ENCODE assay signal across 9 cellular contexts in the genomic region with DNA sequence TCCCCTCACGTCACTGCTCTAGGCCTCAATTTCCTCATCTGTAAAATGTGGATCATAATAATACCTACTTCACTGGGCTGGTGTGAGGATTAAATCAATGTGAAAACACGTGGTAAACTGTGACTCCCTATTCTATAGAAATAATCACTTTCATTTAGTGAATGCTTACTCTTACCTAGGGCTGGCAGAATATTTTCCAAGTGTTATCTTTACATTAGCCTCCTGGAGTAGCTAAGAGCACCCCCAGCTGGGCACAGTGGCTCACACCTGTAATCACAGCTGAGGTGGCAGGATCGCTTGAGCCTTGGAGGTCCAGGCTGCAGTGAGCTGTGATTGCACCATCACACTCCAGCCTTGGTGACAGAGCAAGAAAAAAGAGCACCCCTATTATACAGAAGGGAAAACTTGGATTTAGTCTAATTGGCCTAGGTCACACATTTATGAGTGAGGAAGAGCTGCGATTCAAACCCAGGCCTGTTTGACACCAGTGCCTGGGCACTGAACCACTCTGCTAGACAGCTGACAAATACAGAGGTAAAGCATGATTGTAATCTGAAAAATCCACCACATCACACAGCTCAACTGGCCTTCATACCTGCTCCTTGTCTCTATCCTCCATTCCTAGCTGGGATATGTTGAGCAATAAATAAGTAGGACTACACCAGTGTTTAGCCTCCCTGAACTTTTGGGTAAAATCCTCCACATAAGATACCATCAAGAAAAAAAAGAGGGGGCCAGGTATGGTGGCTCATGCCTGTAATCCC. TPM values are rescaled to one million over a fixed set of nuclear protein-coding genes. Genes with fewer than 3 reads are reported as not detected.
DNase-seq lines count a peak whose midpoint lies in the region; ATAC-seq and TF ChIP-seq lines count a peak whose summit lies in the region.
"Had no signal": no experiment of that assay in that cellular context is flagged by ENCODE, and none has a peak within 500 bp of the region (broad histone marks: within the 10 kb centered on the region; RNA-seq: fewer than 3 reads in every experiment).

No MANE protein-coding gene starts in this region.

- ATAC-seq in CD8-positive, alpha-beta T cell, result peak; percentile 10
- no peak for ATAC-seq in GM19455 (IDR thresholded peaks at IDR 0.05; ENCODE audit: unreplicated experiment)
- ATAC-seq in sciatic nerve, result no peak

- peaks cover 21% of the 10 kb centered on the region for H3K4me1 Mint-ChIP-seq in CD8-positive, alpha-beta T cell (ENCODE audit: low read depth)
- peaks cover 14% of the 10 kb centered on the region for H3K4me1 Mint-ChIP-seq in activated T-helper 2 cell treated with anti-CD3 and anti-CD28 coated beads, Interferon-gamma antibody, Interleukin-2, Interleukin-4, amounts not matched to agents 10 μg/mL and 5 μg/mL and 100 μg/mL, durations not matched to agents 14 hours and 24 hours and 36 hours (ENCODE audit: low read depth)

- peaks cover 2% of the 10 kb centered on the region for H3K9me3 Mint-ChIP-seq in CD8-positive, alpha-beta T cell
- peaks cover 4% of the 10 kb centered on the region for H3K9me3 Mint-ChIP-seq in activated T-helper 2 cell treated with anti-CD3 and anti-CD28 coated beads, Interferon-gamma antibody, Interleukin-2, Interleukin-4, amounts not matched to agents 10 μg/mL and 5 μg/mL and 100 μg/mL, durations not matched to agents 14 hours and 24 hours and 36 hours

- peaks cover 16% of the 10 kb centered on the region for H3K4me1 ChIP-seq in CD8-positive, alpha-beta T cell (ENCODE audit: insufficient read depth, low read length)
- peaks cover 54% of the 10 kb centered on the region for H3K4me1 ChIP-seq in Karpas-422 (ENCODE audit: low read length)
- H3K4me1 ChIP-seq in iPS-18a (ENCODE audit: control insufficient read depth, low read depth, low read length), result peaks cover 7% of the 10 kb centered on the region
- H3K4me1 ChIP-seq in stomach smooth muscle (ENCODE audit: control insufficient read depth, insufficient read depth, low read length), result peaks cover 22% of the 10 kb centered on the region

- peak overlapping the region; percentile 95 for H3K4me2 ChIP-seq in Karpas-422 (ENCODE audit: low read depth, low read length, poor library complexity, severe bottlenecking)

- H3K9ac ChIP-seq in Karpas-422 (ENCODE audit: low read length) (peak overlapping the region; percentile 88), iPS-18a (ENCODE audit: low read length) (no peak overlapping the region), stomach smooth muscle (ENCODE audit: low read length in 2 of 2) (no peak overlapping the region)

- peaks cover 27% of the 10 kb centered on the region for H3K79me2 ChIP-seq in Karpas-422 (ENCODE audit: low read length)

- TF ChIP-seq CTCF in CD8-positive, alpha-beta T cell (IDR thresholded peaks at IDR 0.05), result no peak

- H3K4me3 ChIP-seq in CD8-positive, alpha-beta T cell (ENCODE audit: low read depth, low read length), result peak overlapping the region; percentile 97
- H3K4me3 ChIP-seq in Karpas-422 (ENCODE audit: low read length), result peak overlapping the region; percentile 98
- H3K4me3 ChIP-seq in iPS-18a (ENCODE audit: low read length), result peak overlapping the region; percentile 74
- H3K4me3 ChIP-seq in stomach smooth muscle (ENCODE audit: low read length in 2 of 2), result peak overlapping the region in 1 of 2 donors; percentile 90

- no peaks in the 10 kb centered on the region for H3K9me3 ChIP-seq in CD8-positive, alpha-beta T cell (ENCODE audit: low read length)
- H3K9me3 ChIP-seq in Karpas-422 (ENCODE audit: low read length) (no peaks in the 10 kb centered on the region), iPS-18a (ENCODE audit: control insufficient read depth, low read depth, low read length) (no peaks in the 10 kb centered on the region), stomach smooth muscle (ENCODE audit: control insufficient read depth in 2 of 2, low read length in 2 of 2) (no peaks in the 10 kb centered on the region)

- H3K9me2 ChIP-seq in Karpas-422 (replicated peaks; ENCODE audit: insufficient read depth, low read length), result no peaks in the 10 kb centered on the region

- peak overlapping the region; percentile 61; the same call in 1 of the 2 replicates for H2AFZ ChIP-seq in Karpas-422 (ENCODE audit: low read length)

- peak in 4 of 7 experiments; percentile 22 to 50 (median 32) for DNase-seq in CD8-positive, alpha-beta T cell
- peak; percentile 84 for DNase-seq in Karpas-422
- no peak for DNase-seq in activated T-helper 2 cell treated with anti-CD3 and anti-CD28 coated beads, Interferon-gamma antibody, Interleukin-2, Interleukin-4, amounts not matched to agents 10 μg/mL and 5 μg/mL and 100 μg/mL, durations not matched to agents 14 hours and 24 hours and 36 hours (ENCODE audit: low spot score)
- no peak for DNase-seq in NCI-H2107 treated with DMSO at 0.1 percent for 48 hours (lab: John Stamatoyannopoulos, UW; ENCODE audit: unreplicated experiment)
- DNase-seq in sciatic nerve (ENCODE audit: low spot score), result no peak

- H3K27me3 Mint-ChIP-seq in CD8-positive, alpha-beta T cell (ENCODE audit: low read depth), result no peaks in the 10 kb centered on the region
- H3K27me3 Mint-ChIP-seq in activated T-helper 2 cell treated with anti-CD3 and anti-CD28 coated beads, Interferon-gamma antibody, Interleukin-2, Interleukin-4, amounts not matched to agents 10 μg/mL and 5 μg/mL and 100 μg/mL, durations not matched to agents 14 hours and 24 hours and 36 hours (ENCODE audit: low read depth), result peaks cover 13% of the 10 kb centered on the region

- POLR2A ChIA-PET in CD8-positive, alpha-beta T cell (lab: Charles Lee), result interaction anchor here (0.6 to 3.2 kb wide), 8 partner anchors 44 to 275 kb away, joined by 3 to 19 read pairs (median 4); a partner anchor contains a TSS

- H3K36me3 Mint-ChIP-seq in CD8-positive, alpha-beta T cell, result peaks cover 3% of the 10 kb centered on the region
- H3K36me3 Mint-ChIP-seq in activated T-helper 2 cell treated with anti-CD3 and anti-CD28 coated beads, Interferon-gamma antibody, Interleukin-2, Interleukin-4, amounts not matched to agents 10 μg/mL and 5 μg/mL and 100 μg/mL, durations not matched to agents 14 hours and 24 hours and 36 hours (ENCODE audit: low read depth), result no peaks in the 10 kb centered on the region

- CTCF ChIA-PET in CD8-positive, alpha-beta T cell (lab: Charles Lee), result interaction anchor here (0.8 to 2.6 kb wide), 3 partner anchors 10 to 223 kb away, joined by 3 to 13 read pairs (median 4); no protein-coding TSS in a partner anchor

- H3K27me3 ChIP-seq in CD8-positive, alpha-beta T cell (ENCODE audit: insufficient read depth, low read length), result no peaks in the 10 kb centered on the region
- H3K27me3 ChIP-seq in Karpas-422 (ENCODE audit: low read length) (no peaks in the 10 kb centered on the region), iPS-18a (ENCODE audit: control insufficient read depth, insufficient read depth, low read length) (peaks cover 24% of the 10 kb centered on the region), stomach smooth muscle (ENCODE audit: control insufficient read depth in 1 of 2, insufficient read depth in 2 of 2, low read length in 2 of 2) (no peaks in the 10 kb centered on the region)

- no peaks in the 10 kb centered on the region for H3K36me3 ChIP-seq in CD8-positive, alpha-beta T cell (ENCODE audit: insufficient read depth, low read length)
- no peaks in the 10 kb centered on the region for H3K36me3 ChIP-seq in Karpas-422 (ENCODE audit: insufficient read depth, low read length)
- no peaks in the 10 kb centered on the region for H3K36me3 ChIP-seq in iPS-18a (ENCODE audit: control insufficient read depth, low read depth, low read length)
- no peaks in the 10 kb centered on the region for H3K36me3 ChIP-seq in stomach smooth muscle (ENCODE audit: control insufficient read depth in 2 of 2, insufficient read depth in 2 of 2, low read length in 2 of 2)

- no peaks in the 10 kb centered on the region for H4K20me1 ChIP-seq in Karpas-422 (ENCODE audit: insufficient read depth, low read depth, low read length)

- peak overlapping the region; percentile 92 for H3K27ac Mint-ChIP-seq in CD8-positive, alpha-beta T cell
- peak overlapping the region; percentile 78 for H3K27ac Mint-ChIP-seq in activated T-helper 2 cell treated with anti-CD3 and anti-CD28 coated beads, Interferon-gamma antibody, Interleukin-2, Interleukin-4, amounts not matched to agents 10 μg/mL and 5 μg/mL and 100 μg/mL, durations not matched to agents 14 hours and 24 hours and 36 hours

- peak overlapping the region; percentile 94 for H3K4me3 Mint-ChIP-seq in CD8-positive, alpha-beta T cell
- H3K4me3 Mint-ChIP-seq in activated T-helper 2 cell treated with anti-CD3 and anti-CD28 coated beads, Interferon-gamma antibody, Interleukin-2, Interleukin-4, amounts not matched to agents 10 μg/mL and 5 μg/mL and 100 μg/mL, durations not matched to agents 14 hours and 24 hours and 36 hours (ENCODE audit: low read depth), result peak overlapping the region; percentile 88

- peak overlapping the region; percentile 66 for H3K27ac ChIP-seq in CD8-positive, alpha-beta T cell (ENCODE audit: low read depth, low read length)
- H3K27ac ChIP-seq in Karpas-422 (ENCODE audit: low read length), result peak overlapping the region; percentile 88
- H3K27ac ChIP-seq in iPS-18a (ENCODE audit: low read length), result no peak overlapping the region
- peak overlapping the region; percentile 3 for H3K27ac ChIP-seq in stomach smooth muscle (ENCODE audit: low read length)
- H3K27ac ChIP-seq: HL-60 had no signal

- intact Hi-C loops in CD8-positive, alpha-beta T cell (cut with DNase I, micrococcal nuclease), result loop anchor here (1.0 to 10.0 kb wide), 10 partner anchors 44 to 670 kb away; a partner anchor contains a TSS
- intact Hi-C loops in activated T-helper 2 cell treated with anti-CD3 and anti-CD28 coated beads, Interferon-gamma antibody, Interleukin-2, Interleukin-4, amounts not matched to agents 10 μg/mL and 5 μg/mL and 100 μg/mL, durations not matched to agents 14 hours and 24 hours and 36 hours (cut with micrococcal nuclease), result loop anchor here (5.0 to 10.0 kb wide), 2 partner anchors 222 to 550 kb away; a partner anchor contains a TSS
- intact Hi-C loops in sciatic nerve (cut with DNase I), result no loop called here

RNA-seq across cellular contexts. Expression of a gene that starts 1.4 kb away (rescaled TPM):
- total RNA-seq in CD8-positive, alpha-beta T cell, result 1 to 10 TPM; 3.9 to 5.5 TPM
- total RNA-seq in Karpas-422 (2014; rRNA removed; shearing (Covaris generic); ENCODE audit: low replicate concordance), result 51.4 and 85.6 TPM in 2 replicates
- 1.1 and 1.6 TPM in 2 replicates for total RNA-seq in activated T-helper 2 cell treated with anti-CD3 and anti-CD28 coated beads, Interferon-gamma antibody, Interleukin-2, Interleukin-4, amounts not matched to agents 10 μg/mL and 5 μg/mL and 100 μg/mL, durations not matched to agents 14 hours and 24 hours and 36 hours
- 47.1 TPM for total RNA-seq in sciatic nerve

RNA-seq across cellular contexts. Expression of a gene that starts 43.7 kb away (rescaled TPM):
- 10 to 100 TPM; 60.7 to 69.9 TPM for total RNA-seq in CD8-positive, alpha-beta T cell
- total RNA-seq in Karpas-422 (2014; rRNA removed; shearing (Covaris generic); ENCODE audit: low replicate concordance), result 30.7 and 32.5 TPM in 2 replicates
- 40.3 and 40.7 TPM in 2 replicates for total RNA-seq in activated T-helper 2 cell treated with anti-CD3 and anti-CD28 coated beads, Interferon-gamma antibody, Interleukin-2, Interleukin-4, amounts not matched to agents 10 μg/mL and 5 μg/mL and 100 μg/mL, durations not matched to agents 14 hours and 24 hours and 36 hours
- 27.4 TPM for total RNA-seq in sciatic nerve

RNA-seq across cellular contexts. Expression of a gene that starts 44.9 kb away (rescaled TPM):
- total RNA-seq in CD8-positive, alpha-beta T cell, result 10 to 100 TPM; 12.5 to 13.7 TPM
- total RNA-seq in Karpas-422 (2014; rRNA removed; shearing (Covaris generic); ENCODE audit: low replicate concordance), result 47.6 and 54.8 TPM in 2 replicates
- total RNA-seq in activated T-helper 2 cell treated with anti-CD3 and anti-CD28 coated beads, Interferon-gamma antibody, Interleukin-2, Interleukin-4, amounts not matched to agents 10 μg/mL and 5 μg/mL and 100 μg/mL, durations not matched to agents 14 hours and 24 hours and 36 hours, result 11.8 and 14.4 TPM in 2 replicates
- 26.0 TPM for total RNA-seq in sciatic nerve

Comparison
In these comparisons a context has a peak if more than half of its experiments do, and no peak if none do; other contexts are left out.
1. DNase-seq: peak in CD8-positive, alpha-beta T cell (4 of 7) and Karpas-422 (single experiment); none in activated T-helper 2 cell treated with anti-CD3 and anti-CD28 coated beads, Interferon-gamma antibody, Interleukin-2, Interleukin-4, amounts not matched to agents 10 μg/mL and 5 μg/mL and 100 μg/mL, durations not matched to agents 14 hours and 24 hours and 36 hours (single experiment), NCI-H2107 treated with DMSO at 0.1 percent for 48 hours (single experiment) and sciatic nerve (single experiment).